8 cellular contexts compared by ENCODE assay signal in the genomic region with DNA sequence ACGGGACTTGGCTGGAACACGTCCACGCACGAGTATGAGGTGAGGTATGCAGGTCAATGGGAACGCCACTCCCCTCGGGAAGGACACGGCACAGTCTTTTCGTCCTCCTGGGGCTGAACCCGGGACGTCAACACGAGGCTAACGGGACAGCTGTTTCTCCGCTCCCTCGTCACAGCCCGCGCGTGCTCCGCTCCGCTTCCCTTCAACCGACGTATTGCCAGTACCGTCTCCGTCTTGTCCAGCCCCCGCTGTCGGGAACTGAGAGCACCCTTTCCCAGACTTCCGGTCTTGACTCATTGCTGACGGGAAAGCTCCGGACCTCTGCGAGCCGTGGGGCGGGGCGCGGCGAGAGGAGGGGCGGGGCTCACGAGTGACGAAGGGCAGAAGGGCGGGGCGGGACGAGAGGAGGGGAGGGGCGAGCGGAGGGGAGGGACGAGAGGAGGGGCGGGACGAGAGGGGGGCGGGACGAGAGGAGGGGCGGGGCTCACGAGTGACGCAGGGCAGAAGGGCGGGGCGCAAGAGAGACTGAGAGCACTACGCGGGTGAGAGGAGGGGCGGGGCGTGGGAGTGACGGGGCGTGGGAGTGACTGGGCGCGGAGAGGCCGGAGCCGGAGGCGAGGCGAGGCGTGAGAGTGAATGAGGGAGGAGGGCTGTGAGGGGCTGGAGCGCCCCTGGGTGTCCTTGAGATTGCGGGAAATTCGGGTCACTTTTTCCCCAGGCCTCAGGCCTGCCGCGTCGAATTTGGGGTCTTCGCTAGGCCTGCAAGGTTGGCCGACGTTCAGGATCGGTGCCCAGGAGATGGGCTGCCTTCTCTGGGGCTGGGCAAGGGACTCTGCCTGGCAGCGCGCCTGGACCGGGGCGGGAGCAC. TPM values are rescaled to one million over a fixed set of nuclear protein-coding genes. Genes with fewer than 3 reads are reported as not detected.
A peak's percentile ranks its signal among the peaks of the same experiment; 100 is the strongest.
DNase-seq lines count a peak whose midpoint lies in the region; ATAC-seq and TF ChIP-seq lines count a peak whose summit lies in the region.

No MANE protein-coding gene starts in this region.

- H3K79me2 ChIP-seq in DND-41 (ENCODE audit: insufficient read depth, low read length) = no peaks in the 10 kb centered on the region

- H3K4me2 ChIP-seq in DND-41 (ENCODE audit: insufficient read depth, low read length) = peak overlapping the region; percentile 91

- H3K27me3 ChIP-seq in DND-41 (ENCODE audit: insufficient read depth, low read length, poor library complexity) = no peaks in the 10 kb centered on the region
- H3K27me3 ChIP-seq in Panc1 (ENCODE audit: control insufficient read depth, insufficient read depth, low read length) = no peaks in the 10 kb centered on the region
- H3K27me3 ChIP-seq in esophagus muscularis mucosa = no peaks in the 10 kb centered on the region

- CTCF ChIA-PET in Panc1 (lab: Charles Lee) = interaction anchor here (0.7 to 1.4 kb wide), 2 partner anchors 17 to 50 kb away, joined by 3 to 4 read pairs; no protein-coding TSS in a partner anchor

- BruUV-seq in Panc1 (replicated peaks; lab: Mats Ljungman, UMichigan) = no TSS peak

- no peaks in the 10 kb centered on the region for H3K9me3 ChIP-seq in DND-41 (ENCODE audit: insufficient read depth, low read length, severe bottlenecking)
- H3K9me3 ChIP-seq in KOPT-K1 (ENCODE audit: insufficient read depth, low read length, poor library complexity, severe bottlenecking) = no peaks in the 10 kb centered on the region
- no peaks in the 10 kb centered on the region for H3K9me3 ChIP-seq in Panc1 (ENCODE audit: control insufficient read depth, insufficient read depth, low read depth, low read length)
- no peaks in the 10 kb centered on the region for H3K9me3 ChIP-seq in esophagus muscularis mucosa

- ATAC-seq in DND-41 (ENCODE audit: insufficient read depth, low read depth) (peak; percentile 87), GM21825 (IDR thresholded peaks at IDR 0.05; ENCODE audit: unreplicated experiment) (peak; percentile 72), Panc1 (peak; percentile 94)

- H3K27ac ChIP-seq in DND-41 (ENCODE audit: low read length) (peak overlapping the region; percentile 74), KOPT-K1 (ENCODE audit: low read depth, low read length, poor library complexity, severe bottlenecking) (peak overlapping the region; percentile 48), Panc1 (ENCODE audit: low read length) (peak overlapping the region; percentile 88), esophagus muscularis mucosa (replicated peaks in 1 of 4) (peak overlapping the region; percentile 91 to 93 (median 92))

- POLR2A ChIA-PET in Panc1 (lab: Charles Lee) = interaction anchor here (0.6 to 1.6 kb wide), 3 partner anchors 10 to 48 kb away, joined by 4 to 5 read pairs (median 4); no protein-coding TSS in a partner anchor

- no peaks in the 10 kb centered on the region for H3K36me3 ChIP-seq in DND-41 (ENCODE audit: insufficient read depth, low read length)
- no peaks in the 10 kb centered on the region for H3K36me3 ChIP-seq in KOPT-K1 (ENCODE audit: insufficient read depth, low read length)
- no peaks in the 10 kb centered on the region for H3K36me3 ChIP-seq in Panc1 (ENCODE audit: control insufficient read depth, insufficient read depth, low read length)
- no peaks in the 10 kb centered on the region for H3K36me3 ChIP-seq in esophagus muscularis mucosa

- peak overlapping the region; percentile 78 for H3K9ac ChIP-seq in DND-41 (ENCODE audit: low read depth, low read length)

- DNase-seq in DND-41 (peak; percentile 91), Panc1 (ENCODE audit: low read depth, low spot score) (peak; percentile 78), esophagus muscularis mucosa (ENCODE audit: extremely low spot score) (peak; percentile 99), myocyte (ENCODE audit: low read depth) (peak; percentile 99)
- peak; percentile 93 to 95 for DNase-seq in activated T-cell treated with anti-CD3 and anti-CD28 coated beads, Interleukin-2, amount 50 U/mL, for 48 hours
- DNase-seq in stimulated activated CD8-positive, alpha-beta memory T cell treated with anti-CD3 and anti-CD28 coated beads, Interleukin-7, amount 100 ng/mL, for 24 hours (ENCODE audit: low read depth) = peak; percentile 88

- TF ChIP-seq EP300 in esophagus muscularis mucosa (IDR thresholded peaks at IDR 0.05) = peak; percentile 100

- TF ChIP-seq POLR2A in esophagus muscularis mucosa (IDR thresholded peaks at IDR 0.05; ENCODE audit: low read depth) = peak; percentile 77

- intact Hi-C loops in Panc1 (cut with micrococcal nuclease; ENCODE audit: unreplicated experiment) (no loop called here), esophagus muscularis mucosa (cut with DNase I) (loop anchor here (10.0 kb wide), 1 partner anchor 195 kb away; a partner anchor contains a TSS)

- H3K4me3 ChIP-seq in DND-41 (ENCODE audit: low read depth in 1 of 2, low read length in 2 of 2) = peak overlapping the region; percentile 63 to 93; a peak in 3 of 4 replicates
- H3K4me3 ChIP-seq in Panc1 (ENCODE audit: low read depth in 2 of 2, low read length in 2 of 2) = peak overlapping the region; percentile 68 to 89
- H3K4me3 ChIP-seq in esophagus muscularis mucosa = peak overlapping the region; percentile 57 to 86 (median 71)

- H4K20me1 ChIP-seq in DND-41 (ENCODE audit: insufficient read depth, low read length) = no peaks in the 10 kb centered on the region

- TF ChIP-seq CTCF in DND-41 (IDR thresholded peaks at IDR 0.05; ENCODE audit: borderline replicate concordance, extremely low read depth, low read length, poor library complexity, severe bottlenecking) (no peak), Panc1 (IDR thresholded peaks at IDR 0.05) (no peak), esophagus muscularis mucosa (IDR thresholded peaks at IDR 0.05) (no peak)

- WGBS in esophagus muscularis mucosa = 1% methylated on average over 46 of the region's 79 CpGs

- peaks cover 22% of the 10 kb centered on the region for H3K4me1 ChIP-seq in DND-41 (ENCODE audit: insufficient read depth, low read length)
- H3K4me1 ChIP-seq in Panc1 (ENCODE audit: control insufficient read depth, insufficient read depth, low read length) = peaks cover 26% of the 10 kb centered on the region
- H3K4me1 ChIP-seq in esophagus muscularis mucosa = peaks cover 8 to 15% (median 11%) of the 10 kb centered on the region in 4 donors

- H2AFZ ChIP-seq in DND-41 (ENCODE audit: low read depth, low read length) = peak overlapping the region; percentile 98

- in situ Hi-C loops in Panc1 (cut with HindIII; ENCODE audit: low pct_unique_long_range_greater_than_20kb, low sequenced_read_pairs) = loop anchor here (25.0 kb wide), 1 partner anchor 178 kb away; a partner anchor contains a TSS

RNA-seq across cellular contexts. Expression of a gene that starts 22.2 kb away (rescaled TPM):
- total RNA-seq in Panc1 (2021; ENCODE audit: unreplicated experiment) (not detected), esophagus muscularis mucosa (not detected), myocyte (not detected in 2 replicates)
- polyA plus RNA-seq in Panc1 (2012; ENCODE audit: insufficient read length) = 1.1 TPM
- not detected for polyA plus RNA-seq in myocyte (2012)

Comparison
In these comparisons a context has a peak if more than half of its experiments do, and no peak if none do; other contexts are left out.
1. Peak in every context shown above with its lines: DNase-seq, ATAC-seq, H3K4me3 ChIP-seq and H3K27ac ChIP-seq.